In the genomic region with DNA sequence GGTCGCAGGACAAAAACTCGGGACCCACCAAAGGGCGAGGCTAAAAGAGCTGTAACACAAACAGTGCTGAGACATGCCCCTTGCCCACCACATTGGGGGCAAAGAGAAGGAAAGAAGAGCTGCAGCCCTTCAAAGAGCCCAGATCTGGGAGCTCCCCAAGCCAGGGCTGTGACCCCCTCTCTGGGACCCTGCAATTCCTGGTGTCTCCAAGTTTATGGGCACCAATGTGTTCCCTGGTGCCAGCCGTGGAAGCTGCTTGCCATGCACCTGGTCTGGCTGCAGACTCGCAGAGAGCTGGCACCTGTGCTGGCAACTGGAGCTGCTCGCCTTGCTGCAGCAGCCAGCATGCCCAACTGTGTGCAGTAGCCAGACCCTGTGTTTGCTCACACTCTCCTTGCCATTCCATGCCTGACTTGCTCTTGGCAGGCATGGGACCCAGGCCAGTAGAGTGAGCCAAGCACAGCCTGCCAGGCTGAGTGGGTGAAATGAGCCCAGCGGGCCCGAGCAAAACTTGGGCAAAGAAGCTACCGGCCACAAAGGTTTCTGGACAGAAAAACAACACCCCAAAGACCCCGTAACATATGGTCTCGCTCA, we compare ENCODE assay signal across 1 cellular context.
TF ChIP-seq lines count a peak whose summit lies in the region.

No MANE protein-coding gene starts in this region.

TF ChIP-seq in H1, 55 proteins besides CTCF, POLR2A, EP300 and RAD21:
- TF ChIP-seq KDM5A (IDR thresholded peaks at IDR 0.05; ENCODE audit: low read length) (no peak), CBX8 (IDR thresholded peaks at IDR 0.05; ENCODE audit: borderline replicate concordance, low read depth, low read length) (no peak), CREB1 (IDR thresholded peaks at IDR 0.05) (no peak), YY1 (IDR thresholded peaks at IDR 0.05; ENCODE audit: low read depth, low read length) (no peak), CBX5 (IDR thresholded peaks at IDR 0.05; ENCODE audit: low read depth, low read length) (no peak), SP2 (IDR thresholded peaks at IDR 0.05; ENCODE audit: low read length) (no peak), CEBPB (IDR thresholded peaks at IDR 0.05; ENCODE audit: low read depth, low read length) (no peak), NANOG (IDR thresholded peaks at IDR 0.05; ENCODE audit: insufficient read depth, low read depth, low read length, poor library complexity, severe bottlenecking) (no peak), CHD2 (IDR thresholded peaks at IDR 0.05; ENCODE audit: low read length) (no peak), RFX5 (IDR thresholded peaks at IDR 0.05; ENCODE audit: borderline replicate concordance, low read depth, low read length) (no peak), SIN3A (conservative IDR thresholded peaks at IDR 0.05 in 1 of 2, IDR thresholded peaks at IDR 0.05 in 1 of 2; ENCODE audit: low read depth in 1 of 2, low read length in 2 of 2) (no peak), POLR2AphosphoS5 (IDR thresholded peaks at IDR 0.05; ENCODE audit: low read depth, low read length) (no peak), BACH1 (IDR thresholded peaks at IDR 0.05; ENCODE audit: low read length) (no peak), KDM4A (IDR thresholded peaks at IDR 0.05; ENCODE audit: low read depth, low read length, severe bottlenecking) (no peak), PHF8 (conservative IDR thresholded peaks at IDR 0.05; ENCODE audit: low read depth, low read length) (no peak), TCF12 (IDR thresholded peaks at IDR 0.05; ENCODE audit: low read depth, low read length) (no peak), CHD1 (IDR thresholded peaks at IDR 0.05; ENCODE audit: low read depth, low read length) (no peak)
- TF ChIP-seq, protein P1, sequence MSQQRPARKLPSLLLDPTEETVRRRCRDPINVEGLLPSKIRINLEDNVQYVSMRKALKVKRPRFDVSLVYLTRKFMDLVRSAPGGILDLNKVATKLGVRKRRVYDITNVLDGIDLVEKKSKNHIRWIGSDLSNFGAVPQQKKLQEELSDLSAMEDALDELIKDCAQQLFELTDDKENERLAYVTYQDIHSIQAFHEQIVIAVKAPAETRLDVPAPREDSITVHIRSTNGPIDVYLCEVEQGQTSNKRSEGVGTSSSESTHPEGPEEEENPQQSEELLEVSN (IDR thresholded peaks at IDR 0.05) = no peak
TF ChIP-seq in H1: peak in this region for 0.
